1 cellular context compared by ENCODE assay signal in genomic region chr3:114154321-114154821, GRCh38.
TF ChIP-seq lines count a peak whose summit lies in the region.

No MANE protein-coding gene starts in this region.

TF ChIP-seq in K562, 482 proteins besides CTCF, POLR2A, EP300 and RAD21 (continued from another document):
- no peak for TF ChIP-seq ATF6 (CRISPR knock-in tag; IDR thresholded peaks at IDR 0.05)
- no peak for TF ChIP-seq ZKSCAN1 (IDR thresholded peaks at IDR 0.05; ENCODE audit: low read depth, low read length)
- no peak for TF ChIP-seq ZNF655 (CRISPR knock-in tag; IDR thresholded peaks at IDR 0.05)
- TF ChIP-seq SMARCB1 (IDR thresholded peaks at IDR 0.05; ENCODE audit: insufficient read length, low read depth): no peak
- TF ChIP-seq PTRF (tag; IDR thresholded peaks at IDR 0.05): no peak
- TF ChIP-seq GABPB1 (CRISPR knock-in tag; IDR thresholded peaks at IDR 0.05): no peak
- no peak for TF ChIP-seq ZNF696 (CRISPR knock-in tag; conservative IDR thresholded peaks at IDR 0.05)
- no peak for TF ChIP-seq ZFP30 (CRISPR knock-in tag; IDR thresholded peaks at IDR 0.05; ENCODE audit: borderline replicate concordance)
- TF ChIP-seq EHMT2 (IDR thresholded peaks at IDR 0.05): no peak
- no peak for TF ChIP-seq SAFB2 (IDR thresholded peaks at IDR 0.05; ENCODE audit: borderline replicate concordance, low read depth, low read length, severe bottlenecking)
- TF ChIP-seq BMI1 (IDR thresholded peaks at IDR 0.05; ENCODE audit: low read length): no peak
